12 cellular contexts compared by ENCODE assay signal in the genomic region with DNA sequence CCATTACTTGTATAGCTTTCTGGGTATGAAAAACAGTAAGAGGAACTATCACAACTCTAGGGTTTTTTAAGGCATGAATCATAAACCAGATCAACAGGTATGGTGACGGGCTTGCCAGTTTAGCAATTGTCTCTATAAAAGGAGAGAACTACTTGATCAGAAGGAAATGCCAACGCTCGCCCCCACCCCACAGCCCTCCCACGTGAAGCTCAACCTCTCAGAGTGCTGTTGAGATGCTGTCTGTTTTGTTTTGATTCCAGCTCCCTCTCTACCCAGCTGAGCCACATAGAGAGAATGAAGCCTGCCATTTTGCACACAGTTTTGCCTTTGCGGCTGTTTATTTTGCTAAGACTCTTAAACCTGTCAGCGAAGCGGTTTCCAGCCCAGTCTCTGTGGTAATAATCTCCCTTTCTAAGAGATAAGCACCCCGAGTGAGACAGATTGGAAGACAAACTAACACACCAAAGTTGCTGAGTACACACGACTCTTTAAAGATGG.
A peak's percentile ranks its signal among the peaks of the same experiment; 100 is the strongest.
DNase-seq lines count a peak whose midpoint lies in the region; ATAC-seq, FAIRE-seq and TF ChIP-seq lines count a peak whose summit lies in the region.
"Had no signal": no experiment of that assay in that cellular context is flagged by ENCODE, and none has a peak within 500 bp of the region (broad histone marks: within the 10 kb centered on the region; RNA-seq: fewer than 3 reads in every experiment).

No MANE protein-coding gene starts in this region.

- H3K4me1 ChIP-seq in keratinocyte (ENCODE audit: control insufficient read depth, extremely low read depth, insufficient read depth, low read length), result peaks cover 21% of the 10 kb centered on the region
- peaks cover 17% of the 10 kb centered on the region for H3K4me1 ChIP-seq in ovary (ENCODE audit: insufficient read depth)

- WGBS in ovary, 3 donors, result 51 to 69% (median 62%) methylated on average over 9 of the region's 9 CpGs

- no peak for TF ChIP-seq EP300 in ovary (IDR thresholded peaks at IDR 0.05)

- intact Hi-C loops in ovary (cut with DNase I), result no loop called here

- DNase-seq in NCI-H82 (lab: John Stamatoyannopoulos, UW), result peak; percentile 30
- peak; percentile 39 for DNase-seq in activated T-cell treated with anti-CD3 and anti-CD28 coated beads for 24 hours (ENCODE audit: low read depth)
- no peak for DNase-seq in keratinocyte (ENCODE audit: low read depth, low spot score)
- DNase-seq in stimulated activated CD8-positive, alpha-beta memory T cell treated with anti-CD3 and anti-CD28 coated beads, Interleukin-12 subunit alpha, Interleukin-12 subunit beta, amount 100 ng/mL, for 4 hours (ENCODE audit: low read depth), result peak; percentile 10
- DNase-seq in ovary, result no peak
- DNase-seq in NCI-H146 (lab: John Stamatoyannopoulos, UW), result no peak
- DNase-seq: GF-D8 had no signal

- no peaks in the 10 kb centered on the region for H3K9me1 ChIP-seq in keratinocyte (ENCODE audit: control insufficient read depth, extremely low read depth, insufficient read depth, low read length)

- peak overlapping the region; percentile 81 for H2AFZ ChIP-seq in keratinocyte (ENCODE audit: control insufficient read depth, low read length)

- H3K36me3 ChIP-seq in keratinocyte (ENCODE audit: control insufficient read depth in 2 of 2, extremely low read depth in 1 of 2, insufficient read depth in 2 of 2, low read length in 2 of 2) (no peaks in the 10 kb centered on the region), ovary (no peaks in the 10 kb centered on the region)
- H3K36me3 ChIP-seq: thoracic aorta had no signal

- H3K4me2 ChIP-seq in keratinocyte (ENCODE audit: control insufficient read depth, extremely low read depth, insufficient read depth, low read depth, low read length), result peak overlapping the region; percentile 83

- peak overlapping the region; percentile 47 for H3K9ac ChIP-seq in keratinocyte (ENCODE audit: control insufficient read depth, extremely low read depth, insufficient read depth, low read length)

- no peak for ATAC-seq in SK-N-SH treated with all-trans-retinoic acid at 6 μM for 48 hours
- ATAC-seq in GM21825 (IDR thresholded peaks at IDR 0.05; ENCODE audit: unreplicated experiment), result no peak
- ATAC-seq: Panc1 had no signal

- H4K20me1 ChIP-seq in keratinocyte (ENCODE audit: control insufficient read depth, extremely low read depth, insufficient read depth, low read length), result no peaks in the 10 kb centered on the region

- H3K27ac ChIP-seq in keratinocyte (ENCODE audit: control insufficient read depth, insufficient read depth, low read length) (peak overlapping the region; percentile 79), ovary (no peak overlapping the region)
- H3K27ac ChIP-seq: thoracic aorta had no signal

- H3K79me2 ChIP-seq in keratinocyte (ENCODE audit: control insufficient read depth, insufficient read depth, low read length), result no peaks in the 10 kb centered on the region

- H3K4me3 ChIP-seq in keratinocyte (ENCODE audit: control insufficient read depth in 2 of 3, extremely low read depth in 1 of 3, insufficient read depth in 2 of 3, low read depth in 1 of 3, low read length in 3 of 3), result peak overlapping the region in 2 of 3 experiments; percentile 36 to 38
- H3K4me3 ChIP-seq in ovary, result no peak overlapping the region
- H3K4me3 ChIP-seq: thoracic aorta had no signal

- TF ChIP-seq POLR2A in ovary (IDR thresholded peaks at IDR 0.05), result no peak

- dilution Hi-C loops in keratinocyte (cut with MboI; ENCODE audit: extremely low pct_ligation_motif_present, low sequenced_read_pairs), result no loop called here

- H3K27me3 ChIP-seq in keratinocyte (ENCODE audit: control insufficient read depth, extremely low read depth, insufficient read depth, low read length), result no peaks in the 10 kb centered on the region
- H3K27me3 ChIP-seq in ovary, result no peaks in the 10 kb centered on the region

- FAIRE-seq in keratinocyte (lab: Jason Lieb, UNC), result peak; percentile 91
- FAIRE-seq: GM19239 had no signal

- H3K9me3 ChIP-seq in keratinocyte (ENCODE audit: control insufficient read depth, low read depth, low read length) (no peaks in the 10 kb centered on the region), ovary (no peaks in the 10 kb centered on the region)
- H3K9me3 ChIP-seq: thoracic aorta had no signal

- TF ChIP-seq CTCF in keratinocyte (optimal IDR thresholded peaks at IDR 0.05 in 1 of 3, IDR thresholded peaks at IDR 0.05 in 1 of 3, conservative IDR thresholded peaks at IDR 0.05 in 1 of 3; ENCODE audit: extremely low read depth in 1 of 3, insufficient read depth in 2 of 3, low read length in 3 of 3), result no peak
- TF ChIP-seq CTCF in ovary (IDR thresholded peaks at IDR 0.05), result no peak

TF ChIP-seq in SK-N-SH treated with all-trans-retinoic acid at 6 μM for 48 hours, 23 proteins besides CTCF, POLR2A, EP300 and RAD21:
- TF ChIP-seq ARNTL (CRISPR knock-in tag; IDR thresholded peaks at IDR 0.05; ENCODE audit: borderline replicate concordance, low read depth) (no peak), RARB (CRISPR knock-in tag; IDR thresholded peaks at IDR 0.05) (no peak), ZC3H10 (CRISPR knock-in tag; IDR thresholded peaks at IDR 0.05) (no peak), PPARA (CRISPR knock-in tag; IDR thresholded peaks at IDR 0.05; ENCODE audit: borderline replicate concordance) (no peak), ZNF70 (CRISPR knock-in tag; IDR thresholded peaks at IDR 0.05) (no peak), GLIS3 (CRISPR knock-in tag; IDR thresholded peaks at IDR 0.05) (no peak), TOX (CRISPR knock-in tag; IDR thresholded peaks at IDR 0.05; ENCODE audit: borderline replicate concordance) (no peak), ZFP3 (CRISPR knock-in tag; IDR thresholded peaks at IDR 0.05) (no peak), ZNF565 (CRISPR knock-in tag; conservative IDR thresholded peaks at IDR 0.05; ENCODE audit: low read depth) (no peak)

Comparison
In these comparisons a context has a peak if more than half of its experiments do, and no peak if none do; other contexts are left out.
1. DNase-seq: peak in NCI-H82 (single experiment), activated T-cell treated with anti-CD3 and anti-CD28 coated beads for 24 hours (single experiment) and stimulated activated CD8-positive, alpha-beta memory T cell treated with anti-CD3 and anti-CD28 coated beads, Interleukin-12 subunit alpha, Interleukin-12 subunit beta, amount 100 ng/mL, for 4 hours (single experiment); none in keratinocyte (single experiment), ovary (0 of 5) and NCI-H146 (single experiment).